ENCODE assay signal across 21 cellular contexts in genomic region chr5:26295541-26295940, GRCh38.
DNase-seq lines count a peak whose midpoint lies in the region; ATAC-seq, FAIRE-seq and TF ChIP-seq lines count a peak whose summit lies in the region.
"Had no signal": no experiment of that assay in that cellular context is flagged by ENCODE, and none has a peak within 500 bp of the region (broad histone marks: within the 10 kb centered on the region; RNA-seq: fewer than 3 reads in every experiment).

No MANE protein-coding gene starts in this region.

- H3K4me1 ChIP-seq in tibial nerve (no peaks in the 10 kb centered on the region), GM23338 (ENCODE audit: insufficient read depth) (no peaks in the 10 kb centered on the region; the same call in 1 of the 2 replicates)
- H3K4me1 ChIP-seq: A549 had no signal

- H3K4me3 Mint-ChIP-seq in GM23338 = no peak overlapping the region
- H3K4me3 Mint-ChIP-seq: CD14-positive monocyte; CD8-positive, alpha-beta T cell; H9 had no signal

- H3K79me2 ChIP-seq in GM23338 (replicated peaks; ENCODE audit: insufficient read depth) = no peaks in the 10 kb centered on the region

- no peak overlapping the region for H3K4me2 ChIP-seq in GM23338
- H3K4me2 ChIP-seq: A549 had no signal

- WGBS in tibial nerve, 2 donors = 78 to 79% methylated on average over 1 of the region's 1 CpG

- DNase-seq in H54 (ENCODE audit: insufficient read length, low spot score) (no peak), RKO (ENCODE audit: low spot score) (peak; percentile 51), astrocyte of the hippocampus (ENCODE audit: low read depth, low spot score) (peak; percentile 3), pons (ENCODE audit: low spot score) (peak; percentile 5), cardiac septum (ENCODE audit: low spot score) (no peak), tibial nerve (ENCODE audit: low spot score in 2 of 2) (no peak), GM23338 (ENCODE audit: low spot score) (no peak)
- DNase-seq: CD8-positive, alpha-beta T cell; COR-L47; DMS153; DMS79 treated with DMSO at 0.1 percent for 48 hours; EL; H9 had no signal

- no peaks in the 10 kb centered on the region for H3F3A ChIP-seq in GM23338 (replicated peaks; ENCODE audit: low read depth)

- H3K27ac ChIP-seq in tibial nerve = no peak overlapping the region
- H3K27ac ChIP-seq in GM23338 (ENCODE audit: low read depth) = no peak overlapping the region
- H3K27ac ChIP-seq: A549 had no signal

- ATAC-seq in GM18873 (IDR thresholded peaks at IDR 0.05; ENCODE audit: low FRiP score, unreplicated experiment) (no peak), GM23338 (no peak)
- ATAC-seq: A549; CD8-positive, alpha-beta T cell; HepG2 had no signal

- peak; percentile 68 for FAIRE-seq in H54 (lab: Jason Lieb, UNC)
- FAIRE-seq: A549, D721Med, G401.6, GM12892, HepG2, HTR-8/SVneo had no signal

- no peaks in the 10 kb centered on the region for H3K9me3 Mint-ChIP-seq in GM23338
- H3K9me3 Mint-ChIP-seq: CD14-positive monocyte, H9 had no signal

- no peak for TF ChIP-seq CTCF in tibial nerve (IDR thresholded peaks at IDR 0.05)
- TF ChIP-seq CTCF in GM23338 (conservative IDR thresholded peaks at IDR 0.05; ENCODE audit: low read depth in 2 of 2) = no peak

- H3K4me3 ChIP-seq in tibial nerve (no peak overlapping the region), GM23338 (no peak overlapping the region)
- H3K4me3 ChIP-seq: A549 had no signal

- H2AFZ ChIP-seq in GM23338 = no peak overlapping the region

- H3K27me3 Mint-ChIP-seq in GM23338 (ENCODE audit: insufficient read depth, low read depth, poor library complexity) = peaks cover 1% of the 10 kb centered on the region

- H3K27me3 ChIP-seq in tibial nerve (no peaks in the 10 kb centered on the region), GM23338 (ENCODE audit: insufficient read depth) (no peaks in the 10 kb centered on the region)

- no peak for TF ChIP-seq EP300 in tibial nerve (IDR thresholded peaks at IDR 0.05)

- no peaks in the 10 kb centered on the region for H3K36me3 Mint-ChIP-seq in GM23338 (ENCODE audit: low read depth)
- H3K36me3 Mint-ChIP-seq: CD14-positive monocyte; CD8-positive, alpha-beta T cell had no signal

- no peaks in the 10 kb centered on the region for H3K9me3 ChIP-seq in tibial nerve
- H3K9me3 ChIP-seq: A549 had no signal

- no peak for TF ChIP-seq POLR2A in H54 (IDR thresholded peaks at IDR 0.05; ENCODE audit: low read depth, low read length)
- no peak for TF ChIP-seq POLR2A in tibial nerve (IDR thresholded peaks at IDR 0.05)

- H3K9me2 ChIP-seq in GM23338 (ENCODE audit: insufficient read depth) = no peaks in the 10 kb centered on the region

- H3K27ac Mint-ChIP-seq in GM23338 = no peak overlapping the region
- H3K27ac Mint-ChIP-seq: CD14-positive monocyte; CD8-positive, alpha-beta T cell; H9 had no signal

- H4K20me1 ChIP-seq in GM23338 (replicated peaks; ENCODE audit: insufficient read depth) = no peaks in the 10 kb centered on the region

- intact Hi-C loops in cardiac septum (cut with DNase I) = no loop called here

- no peaks in the 10 kb centered on the region for H3K36me3 ChIP-seq in tibial nerve
- no peaks in the 10 kb centered on the region for H3K36me3 ChIP-seq in GM23338 (ENCODE audit: insufficient read depth)

- no peaks in the 10 kb centered on the region for H3K4me1 Mint-ChIP-seq in GM23338
- H3K4me1 Mint-ChIP-seq: CD14-positive monocyte, H9 had no signal

TF ChIP-seq in GM23338, 12 proteins besides CTCF, POLR2A, EP300 and RAD21:
- TF ChIP-seq ETS1 (IDR thresholded peaks at IDR 0.05) (no peak), STAT1 (IDR thresholded peaks at IDR 0.05; ENCODE audit: unreplicated experiment) (no peak), EZH2phosphoT487 (IDR thresholded peaks at IDR 0.05; ENCODE audit: unreplicated experiment) (no peak), CREB1 (CRISPR knock-in tag; IDR thresholded peaks at IDR 0.05; ENCODE audit: low read depth) (no peak), NANOG (IDR thresholded peaks at IDR 0.05; ENCODE audit: borderline replicate concordance) (no peak), POLR2AphosphoS5 (IDR thresholded peaks at IDR 0.05; ENCODE audit: low read depth) (no peak), EZH2 (IDR thresholded peaks at IDR 0.05; ENCODE audit: low read depth, unreplicated experiment) (no peak), ZNF114 (CRISPR knock-in tag; IDR thresholded peaks at IDR 0.05) (no peak), JUNB (IDR thresholded peaks at IDR 0.05; ENCODE audit: unreplicated experiment) (no peak)
- TF ChIP-seq, protein P1, sequence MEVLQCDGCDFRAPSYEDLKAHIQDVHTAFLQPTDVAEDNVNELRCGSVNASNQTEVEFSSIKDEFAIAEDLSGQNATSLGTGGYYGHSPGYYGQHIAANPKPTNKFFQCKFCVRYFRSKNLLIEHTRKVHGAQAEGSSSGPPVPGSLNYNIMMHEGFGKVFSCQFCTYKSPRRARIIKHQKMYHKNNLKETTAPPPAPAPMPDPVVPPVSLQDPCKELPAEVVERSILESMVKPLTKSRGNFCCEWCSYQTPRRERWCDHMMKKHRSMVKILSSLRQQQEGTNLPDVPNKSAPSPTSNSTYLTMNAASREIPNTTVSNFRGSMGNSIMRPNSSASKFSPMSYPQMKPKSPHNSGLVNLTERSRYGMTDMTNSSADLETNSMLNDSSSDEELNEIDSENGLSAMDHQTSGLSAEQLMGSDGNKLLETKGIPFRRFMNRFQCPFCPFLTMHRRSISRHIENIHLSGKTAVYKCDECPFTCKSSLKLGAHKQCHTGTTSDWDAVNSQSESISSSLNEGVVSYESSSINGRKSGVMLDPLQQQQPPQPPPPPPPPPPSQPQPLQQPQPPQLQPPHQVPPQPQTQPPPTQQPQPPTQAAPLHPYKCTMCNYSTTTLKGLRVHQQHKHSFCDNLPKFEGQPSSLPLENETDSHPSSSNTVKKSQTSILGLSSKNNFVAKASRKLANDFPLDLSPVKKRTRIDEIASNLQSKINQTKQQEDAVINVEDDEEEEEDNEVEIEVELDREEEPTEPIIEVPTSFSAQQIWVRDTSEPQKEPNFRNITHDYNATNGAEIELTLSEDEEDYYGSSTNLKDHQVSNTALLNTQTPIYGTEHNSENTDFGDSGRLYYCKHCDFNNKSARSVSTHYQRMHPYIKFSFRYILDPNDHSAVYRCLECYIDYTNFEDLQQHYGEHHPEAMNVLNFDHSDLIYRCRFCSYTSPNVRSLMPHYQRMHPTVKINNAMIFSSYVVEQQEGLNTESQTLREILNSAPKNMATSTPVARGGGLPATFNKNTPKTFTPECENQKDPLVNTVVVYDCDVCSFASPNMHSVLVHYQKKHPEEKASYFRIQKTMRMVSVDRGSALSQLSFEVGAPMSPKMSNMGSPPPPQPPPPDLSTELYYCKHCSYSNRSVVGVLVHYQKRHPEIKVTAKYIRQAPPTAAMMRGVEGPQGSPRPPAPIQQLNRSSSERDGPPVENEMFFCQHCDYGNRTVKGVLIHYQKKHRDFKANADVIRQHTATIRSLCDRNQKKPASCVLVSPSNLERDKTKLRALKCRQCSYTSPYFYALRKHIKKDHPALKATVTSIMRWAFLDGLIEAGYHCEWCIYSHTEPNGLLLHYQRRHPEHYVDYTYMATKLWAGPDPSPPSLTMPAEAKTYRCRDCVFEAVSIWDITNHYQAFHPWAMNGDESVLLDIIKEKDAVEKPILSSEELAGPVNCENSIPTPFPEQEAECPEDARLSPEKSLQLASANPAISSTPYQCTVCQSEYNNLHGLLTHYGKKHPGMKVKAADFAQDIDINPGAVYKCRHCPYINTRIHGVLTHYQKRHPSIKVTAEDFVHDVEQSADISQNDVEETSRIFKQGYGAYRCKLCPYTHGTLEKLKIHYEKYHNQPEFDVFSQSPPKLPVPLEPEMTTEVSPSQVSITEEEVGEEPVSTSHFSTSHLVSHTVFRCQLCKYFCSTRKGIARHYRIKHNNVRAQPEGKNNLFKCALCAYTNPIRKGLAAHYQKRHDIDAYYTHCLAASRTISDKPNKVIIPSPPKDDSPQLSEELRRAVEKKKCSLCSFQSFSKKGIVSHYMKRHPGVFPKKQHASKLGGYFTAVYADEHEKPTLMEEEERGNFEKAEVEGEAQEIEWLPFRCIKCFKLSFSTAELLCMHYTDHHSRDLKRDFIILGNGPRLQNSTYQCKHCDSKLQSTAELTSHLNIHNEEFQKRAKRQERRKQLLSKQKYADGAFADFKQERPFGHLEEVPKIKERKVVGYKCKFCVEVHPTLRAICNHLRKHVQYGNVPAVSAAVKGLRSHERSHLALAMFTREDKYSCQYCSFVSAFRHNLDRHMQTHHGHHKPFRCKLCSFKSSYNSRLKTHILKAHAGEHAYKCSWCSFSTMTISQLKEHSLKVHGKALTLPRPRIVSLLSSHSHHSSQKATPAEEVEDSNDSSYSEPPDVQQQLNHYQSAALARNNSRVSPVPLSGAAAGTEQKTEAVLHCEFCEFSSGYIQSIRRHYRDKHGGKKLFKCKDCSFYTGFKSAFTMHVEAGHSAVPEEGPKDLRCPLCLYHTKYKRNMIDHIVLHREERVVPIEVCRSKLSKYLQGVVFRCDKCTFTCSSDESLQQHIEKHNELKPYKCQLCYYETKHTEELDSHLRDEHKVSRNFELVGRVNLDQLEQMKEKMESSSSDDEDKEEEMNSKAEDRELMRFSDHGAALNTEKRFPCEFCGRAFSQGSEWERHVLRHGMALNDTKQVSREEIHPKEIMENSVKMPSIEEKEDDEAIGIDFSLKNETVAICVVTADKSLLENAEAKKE (CRISPR knock-in tag; IDR thresholded peaks at IDR 0.05) = no peak

Comparison
In these comparisons a context has a peak if more than half of its experiments do, and no peak if none do; other contexts are left out.
1. DNase-seq: peak in RKO (single experiment), astrocyte of the hippocampus (single experiment) and pons (single experiment); none in H54 (single experiment), cardiac septum (single experiment), tibial nerve (0 of 2) and GM23338 (single experiment).